Comparison of ENCODE assay signal across 15 cellular contexts in the genomic region with DNA sequence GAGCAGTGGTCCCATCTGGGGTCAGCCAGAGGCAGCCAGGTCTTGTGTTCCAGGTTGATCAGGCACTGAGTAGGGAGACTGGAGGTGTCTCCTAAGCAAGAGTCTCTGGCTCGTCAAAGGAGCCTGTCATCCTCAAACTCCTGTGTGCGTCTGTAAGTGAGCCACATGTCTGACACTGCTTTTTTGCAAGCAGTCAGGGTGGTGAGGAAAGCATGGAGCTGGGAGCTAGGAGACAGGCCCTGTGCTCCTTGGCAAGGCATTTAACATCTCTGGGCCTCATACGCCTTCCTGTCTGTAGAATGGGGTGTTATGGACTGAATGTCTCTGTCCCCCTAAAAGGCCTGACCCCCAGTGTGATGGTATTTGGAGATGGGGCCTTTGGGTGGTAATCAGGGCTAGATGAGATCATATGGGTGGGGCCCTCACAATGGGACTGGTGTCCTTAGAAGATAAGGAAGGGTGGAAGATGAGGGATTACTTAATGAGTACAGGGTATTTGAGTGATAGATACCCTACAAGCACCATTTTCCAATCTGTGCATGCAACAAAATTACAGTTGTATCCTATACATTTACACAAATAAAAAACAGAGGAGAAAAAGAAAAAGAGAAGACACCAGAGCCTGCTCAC. TPM values are rescaled to one million over a fixed set of nuclear protein-coding genes. Genes with fewer than 3 reads are reported as not detected.
DNase-seq lines count a peak whose midpoint lies in the region; ATAC-seq and TF ChIP-seq lines count a peak whose summit lies in the region.
"Had no signal": no experiment of that assay in that cellular context is flagged by ENCODE, and none has a peak within 500 bp of the region (broad histone marks: within the 10 kb centered on the region; RNA-seq: fewer than 3 reads in every experiment).

No MANE protein-coding gene starts in this region.

- no peak for TF ChIP-seq POLR2A in HCT116 (IDR thresholded peaks at IDR 0.05; ENCODE audit: borderline replicate concordance, extremely low read depth, insufficient read depth, insufficient read length)

- H3K4me1 Mint-ChIP-seq in CD4-positive, alpha-beta T cell (ENCODE audit: low read depth) = peaks cover 44% of the 10 kb centered on the region
- peaks cover 14% of the 10 kb centered on the region for H3K4me1 Mint-ChIP-seq in activated T-helper 2 cell treated with anti-CD3 and anti-CD28 coated beads, Interferon-gamma antibody, Interleukin-2, Interleukin-4, amounts not matched to agents 10 μg/mL and 5 μg/mL and 100 μg/mL, durations not matched to agents 14 hours and 24 hours and 36 hours (ENCODE audit: low read depth)
- peaks cover 17 to 68% (median 40%) of the 10 kb centered on the region in 7 donors for H3K4me1 Mint-ChIP-seq in naive thymus-derived CD4-positive, alpha-beta T cell

- H3K79me2 ChIP-seq in HCT116 (ENCODE audit: insufficient read depth, low read length) = no peaks in the 10 kb centered on the region

- POLR2A ChIA-PET in CD4-positive, alpha-beta T cell (lab: Charles Lee) = interaction anchor here (0.8 to 2.5 kb wide), 3 partner anchors 10 to 199 kb away, joined by 3 to 10 read pairs (median 4); a partner anchor contains a TSS
- POLR2A ChIA-PET in HCT116 (lab: Charles Lee) = no interaction called here
- POLR2A ChIA-PET in naive thymus-derived CD4-positive, alpha-beta T cell (lab: Charles Lee) = interaction anchor here (1.6 kb wide), 1 partner anchor 10 kb away, joined by 5 read pairs; no protein-coding TSS in a partner anchor

- RAD21 ChIA-PET in HCT116 (lab: Charles Lee; ENCODE audit: low non-redundant PET in 1 of 2, low total read pairs in 2 of 2, uncharacterized antibody in 2 of 2, unreplicated experiment in 2 of 2) = no interaction called here

- ATAC-seq in CD4-positive, alpha-beta T cell (ENCODE audit: poor library complexity) = no peak
- no peak for ATAC-seq in HCT116
- ATAC-seq in naive thymus-derived CD4-positive, alpha-beta T cell = no peak
- no peak for ATAC-seq in HG03342 (IDR thresholded peaks at IDR 0.05; ENCODE audit: unreplicated experiment)
- no peak for ATAC-seq in HG02642 (IDR thresholded peaks at IDR 0.05; ENCODE audit: poor library complexity, unreplicated experiment)

- H3K9me3 Mint-ChIP-seq in CD4-positive, alpha-beta T cell = no peaks in the 10 kb centered on the region
- H3K9me3 Mint-ChIP-seq in activated T-helper 2 cell treated with anti-CD3 and anti-CD28 coated beads, Interferon-gamma antibody, Interleukin-2, Interleukin-4, amounts not matched to agents 10 μg/mL and 5 μg/mL and 100 μg/mL, durations not matched to agents 14 hours and 24 hours and 36 hours = no peaks in the 10 kb centered on the region
- H3K9me3 Mint-ChIP-seq in naive thymus-derived CD4-positive, alpha-beta T cell = no peaks in the 10 kb centered on the region

- H3K4me2 ChIP-seq in HCT116 (ENCODE audit: low read length) = no peak overlapping the region

- no peaks in the 10 kb centered on the region for H3K27me3 Mint-ChIP-seq in CD4-positive, alpha-beta T cell
- H3K27me3 Mint-ChIP-seq in activated T-helper 2 cell treated with anti-CD3 and anti-CD28 coated beads, Interferon-gamma antibody, Interleukin-2, Interleukin-4, amounts not matched to agents 10 μg/mL and 5 μg/mL and 100 μg/mL, durations not matched to agents 14 hours and 24 hours and 36 hours (ENCODE audit: low read depth) = no peaks in the 10 kb centered on the region
- no peaks in the 10 kb centered on the region for H3K27me3 Mint-ChIP-seq in naive thymus-derived CD4-positive, alpha-beta T cell

- peaks cover 42% of the 10 kb centered on the region for H3K36me3 Mint-ChIP-seq in CD4-positive, alpha-beta T cell (ENCODE audit: low read depth)
- peaks cover 4% of the 10 kb centered on the region for H3K36me3 Mint-ChIP-seq in activated T-helper 2 cell treated with anti-CD3 and anti-CD28 coated beads, Interferon-gamma antibody, Interleukin-2, Interleukin-4, amounts not matched to agents 10 μg/mL and 5 μg/mL and 100 μg/mL, durations not matched to agents 14 hours and 24 hours and 36 hours (ENCODE audit: low read depth)
- peaks cover 0 to 26% (median 0%) of the 10 kb centered on the region in 5 donors for H3K36me3 Mint-ChIP-seq in naive thymus-derived CD4-positive, alpha-beta T cell

- no peak overlapping the region for H3K4me3 ChIP-seq in HCT116 (replicated peaks in 1 of 2; ENCODE audit: low read depth in 1 of 2, low read length in 2 of 2)
- no peak overlapping the region for H3K4me3 ChIP-seq in naive thymus-derived CD4-positive, alpha-beta T cell (ENCODE audit: low read length)
- H3K4me3 ChIP-seq: colonic mucosa, SJSA1, skin epidermis had no signal

- no peak for TF ChIP-seq CTCF in CD4-positive, alpha-beta T cell (IDR thresholded peaks at IDR 0.05)
- TF ChIP-seq CTCF in HCT116 (IDR thresholded peaks at IDR 0.05 in 2 of 3, conservative IDR thresholded peaks at IDR 0.05 in 1 of 3; ENCODE audit: borderline replicate concordance in 1 of 3, insufficient read depth in 1 of 3, low read depth in 2 of 3, low read length in 2 of 3) = no peak
- no peak for TF ChIP-seq CTCF in GM10266 (IDR thresholded peaks at IDR 0.05; ENCODE audit: control insufficient read depth, insufficient read depth, low read depth, missing control alignments)

- H4K20me1 ChIP-seq in HCT116 (ENCODE audit: insufficient read depth) = no peaks in the 10 kb centered on the region

- intact Hi-C loops in CD4-positive, alpha-beta T cell (cut with DNase I, micrococcal nuclease) = no loop called here
- intact Hi-C loops in HCT116 (cut with micrococcal nuclease) = no loop called here
- intact Hi-C loops in activated T-helper 2 cell treated with anti-CD3 and anti-CD28 coated beads, Interferon-gamma antibody, Interleukin-2, Interleukin-4, amounts not matched to agents 10 μg/mL and 5 μg/mL and 100 μg/mL, durations not matched to agents 14 hours and 24 hours and 36 hours (cut with micrococcal nuclease) = no loop called here
- intact Hi-C loops in naive thymus-derived CD4-positive, alpha-beta T cell (cut with micrococcal nuclease) = no loop called here

- H3K4me3 Mint-ChIP-seq in CD4-positive, alpha-beta T cell = peak overlapping the region; percentile 46
- no peak overlapping the region for H3K4me3 Mint-ChIP-seq in activated T-helper 2 cell treated with anti-CD3 and anti-CD28 coated beads, Interferon-gamma antibody, Interleukin-2, Interleukin-4, amounts not matched to agents 10 μg/mL and 5 μg/mL and 100 μg/mL, durations not matched to agents 14 hours and 24 hours and 36 hours (ENCODE audit: low read depth)
- peak overlapping the region; percentile 16 to 83 (median 69) for H3K4me3 Mint-ChIP-seq in naive thymus-derived CD4-positive, alpha-beta T cell

- no peak for DNase-seq in CD4-positive, alpha-beta T cell
- DNase-seq in HCT116 (ENCODE audit: low read depth, low spot score) (no peak), GM10266 (ENCODE audit: extremely low spot score) (no peak)
- no peak for DNase-seq in activated T-helper 2 cell treated with anti-CD3 and anti-CD28 coated beads, Interferon-gamma antibody, Interleukin-2, Interleukin-4, amounts not matched to agents 10 μg/mL and 5 μg/mL and 100 μg/mL, durations not matched to agents 14 hours and 24 hours and 36 hours (ENCODE audit: low spot score)
- no peak for DNase-seq in naive thymus-derived CD4-positive, alpha-beta T cell
- DNase-seq: activated CD8-positive, alpha-beta memory T cell treated with anti-CD3 and anti-CD28 coated beads, Interleukin-2, amount 50 U/mL, for 4 hours; colonic mucosa; Karpas-422; midbrain; NCI-H146; NCI-H345 had no signal

- BruUV-seq in HCT116 (replicated peaks; lab: Mats Ljungman, UMichigan) = TSS peak; percentile 20

- H3K27me3 ChIP-seq in CD4-positive, alpha-beta T cell (ENCODE audit: control insufficient read depth, insufficient read depth, low read length) = no peaks in the 10 kb centered on the region
- no peaks in the 10 kb centered on the region for H3K27me3 ChIP-seq in HCT116 (ENCODE audit: insufficient read depth, low read length)
- H3K27me3 ChIP-seq in naive thymus-derived CD4-positive, alpha-beta T cell (ENCODE audit: control insufficient read depth in 2 of 2, insufficient read depth in 2 of 2, low read length in 2 of 2) = no peaks in the 10 kb centered on the region
- H3K27me3 ChIP-seq: colonic mucosa, SJSA1 had no signal

- no peaks in the 10 kb centered on the region for H3K9me2 ChIP-seq in HCT116 (ENCODE audit: insufficient read depth)

- no peaks in the 10 kb centered on the region for H3K4me1 ChIP-seq in HCT116 (ENCODE audit: control insufficient read depth in 1 of 2, insufficient read depth in 2 of 2, low read length in 2 of 2)
- H3K4me1 ChIP-seq in naive thymus-derived CD4-positive, alpha-beta T cell (ENCODE audit: control insufficient read depth in 2 of 2, insufficient read depth in 2 of 2, low read length in 2 of 2) = peaks cover 0 to 22% of the 10 kb centered on the region in 2 donors
- H3K4me1 ChIP-seq: colonic mucosa, SJSA1 had no signal

- peak overlapping the region; percentile 67 for H3K27ac Mint-ChIP-seq in CD4-positive, alpha-beta T cell
- peak overlapping the region; percentile 47 for H3K27ac Mint-ChIP-seq in activated T-helper 2 cell treated with anti-CD3 and anti-CD28 coated beads, Interferon-gamma antibody, Interleukin-2, Interleukin-4, amounts not matched to agents 10 μg/mL and 5 μg/mL and 100 μg/mL, durations not matched to agents 14 hours and 24 hours and 36 hours
- peak overlapping the region; percentile 11 to 89 (median 61) for H3K27ac Mint-ChIP-seq in naive thymus-derived CD4-positive, alpha-beta T cell

- no peaks in the 10 kb centered on the region for H3K9me3 ChIP-seq in CD4-positive, alpha-beta T cell (ENCODE audit: control insufficient read depth, low read length)
- H3K9me3 ChIP-seq in HCT116 (ENCODE audit: control insufficient read depth in 1 of 2, insufficient read depth in 1 of 2, low read depth in 1 of 2, low read length in 2 of 2) = no peaks in the 10 kb centered on the region
- H3K9me3 ChIP-seq in naive thymus-derived CD4-positive, alpha-beta T cell (ENCODE audit: control insufficient read depth in 2 of 3, low read length in 3 of 3) = no peaks in the 10 kb centered on the region
- H3K9me3 ChIP-seq: colonic mucosa, SJSA1 had no signal

- no peak overlapping the region for H3K9ac ChIP-seq in HCT116 (ENCODE audit: low read length)

- H3K36me3 ChIP-seq in HCT116 (ENCODE audit: control insufficient read depth in 1 of 2, insufficient read depth in 2 of 2, low read length in 2 of 2) = no peaks in the 10 kb centered on the region
- peaks cover 0 to 41% (median 0%) of the 10 kb centered on the region in 3 experiments for H3K36me3 ChIP-seq in naive thymus-derived CD4-positive, alpha-beta T cell (ENCODE audit: control insufficient read depth in 2 of 3, insufficient read depth in 3 of 3, low read length in 3 of 3)
- H3K36me3 ChIP-seq: colonic mucosa, SJSA1 had no signal

- no peak for TF ChIP-seq RAD21 in HCT116 (IDR thresholded peaks at IDR 0.05; ENCODE audit: low read depth)

- H2AFZ ChIP-seq in HCT116 (ENCODE audit: low read depth, low read length, poor library complexity, severe bottlenecking) = no peak overlapping the region

- CTCF ChIA-PET in CD4-positive, alpha-beta T cell (lab: Charles Lee) = no interaction called here
- CTCF ChIA-PET in HCT116 (lab: Charles Lee) = no interaction called here
- CTCF ChIA-PET in naive thymus-derived CD4-positive, alpha-beta T cell (lab: Charles Lee) = no interaction called here

- no peak overlapping the region for H3K27ac ChIP-seq in CD4-positive, alpha-beta T cell (ENCODE audit: low read depth, low read length)
- H3K27ac ChIP-seq in HCT116 (ENCODE audit: low read depth, low read length) = no peak overlapping the region
- H3K27ac ChIP-seq in naive thymus-derived CD4-positive, alpha-beta T cell (ENCODE audit: low read depth, low read length) = peak overlapping the region; percentile 43
- H3K27ac ChIP-seq: colonic mucosa, SJSA1, skin epidermis had no signal

RNA-seq across cellular contexts. Expression of a gene that starts 53.0 kb away (rescaled TPM):
- total RNA-seq in CD4-positive, alpha-beta T cell = 100 to 1,000 TPM; 140 to 142 TPM
- 128 TPM for total RNA-seq in HCT116 (2021; ENCODE audit: unreplicated experiment)
- 178 and 187 TPM in 2 replicates for polyA plus RNA-seq in HCT116 (2012)
- 161 and 168 TPM in 2 replicates for total RNA-seq in activated T-helper 2 cell treated with anti-CD3 and anti-CD28 coated beads, Interferon-gamma antibody, Interleukin-2, Interleukin-4, amounts not matched to agents 10 μg/mL and 5 μg/mL and 100 μg/mL, durations not matched to agents 14 hours and 24 hours and 36 hours
- 100 to 1,000 TPM; 137 to 189 (median 169) TPM for total RNA-seq in naive thymus-derived CD4-positive, alpha-beta T cell
- polyA plus RNA-seq in naive thymus-derived CD4-positive, alpha-beta T cell = 100 to 1,000 TPM; 201 to 295 TPM

RNA-seq across cellular contexts. Expression of a gene that starts 58.5 kb away (rescaled TPM):
- 10 to 100 TPM; 12.0 to 14.9 TPM for total RNA-seq in CD4-positive, alpha-beta T cell
- total RNA-seq in HCT116 (2021; ENCODE audit: unreplicated experiment) = 29.5 TPM
- 24.1 and 26.2 TPM in 2 replicates for polyA plus RNA-seq in HCT116 (2012)
- 20.3 and 21.3 TPM in 2 replicates for total RNA-seq in activated T-helper 2 cell treated with anti-CD3 and anti-CD28 coated beads, Interferon-gamma antibody, Interleukin-2, Interleukin-4, amounts not matched to agents 10 μg/mL and 5 μg/mL and 100 μg/mL, durations not matched to agents 14 hours and 24 hours and 36 hours
- total RNA-seq in naive thymus-derived CD4-positive, alpha-beta T cell = 10 to 100 TPM; 17.4 to 49.1 (median 27.2) TPM
- 10 to 100 TPM; 16.8 to 19.5 TPM for polyA plus RNA-seq in naive thymus-derived CD4-positive, alpha-beta T cell
